ENCODE assay signal across 8 cellular contexts in genomic region chr4:6269651-6270511, GRCh38. TPM values are rescaled to one million over a fixed set of nuclear protein-coding genes. Genes with fewer than 3 reads are reported as not detected.
DNase-seq lines count a peak whose midpoint lies in the region; ATAC-seq and TF ChIP-seq lines count a peak whose summit lies in the region.

Gene WFS1 (plus strand): TSS chr4:6269850. CDS start chr4:6277456, 7,606 bp downstream.

- H3K9me2 ChIP-seq in GM23338 (ENCODE audit: insufficient read depth), result no peaks in the 10 kb centered on the region

- DNase-seq in Daoy (ENCODE audit: low read depth) (peak; percentile 99), GM23338 (ENCODE audit: low spot score) (peak; percentile 98), LNCaP clone FGC (ENCODE audit: low read depth) (peak; percentile 94), SHP77 treated with DMSO at 0.1 percent for 48 hours (lab: John Stamatoyannopoulos, UW) (peak; percentile 72), fibroblast of villous mesenchyme (ENCODE audit: low read depth) (peak; percentile 98)
- DNase-seq in activated gamma-delta T cell treated with anti-CD3 and anti-CD28 coated beads, Interleukin-2, amount 50 U/mL, for 16 hours (ENCODE audit: low read depth), result peak; percentile 97
- peak; percentile 98 for DNase-seq in stimulated activated naive CD8-positive, alpha-beta T cell treated with anti-CD3 and anti-CD28 coated beads, Interleukin-15, Interleukin-2, amounts not matched to agents 100 U/mL and 50 U/mL, for 24 hours

- H3K27me3 Mint-ChIP-seq in GM23338 (ENCODE audit: insufficient read depth, low read depth, poor library complexity) (peaks cover 10% of the 10 kb centered on the region), nephron (ENCODE audit: low read depth) (peaks cover 14% of the 10 kb centered on the region)

- peaks cover 18% of the 10 kb centered on the region for H3K4me1 ChIP-seq in GM23338 (ENCODE audit: insufficient read depth)

- peak; percentile 97 for ATAC-seq in GM23338
- peak; percentile 100 for ATAC-seq in stimulated activated naive CD8-positive, alpha-beta T cell treated with anti-CD3 and anti-CD28 coated beads, Interleukin-15, Interleukin-2, amounts not matched to agents 100 U/mL and 50 U/mL, for 24 hours

- H3F3A ChIP-seq in GM23338 (replicated peaks; ENCODE audit: low read depth), result no peaks in the 10 kb centered on the region

- no peak within 1 kb of the TSS for H3K27ac ChIP-seq in GM23338 (ENCODE audit: low read depth)

- peaks cover 44% of the 10 kb centered on the region for H3K4me1 Mint-ChIP-seq in GM23338
- peaks cover 33% of the 10 kb centered on the region for H3K4me1 Mint-ChIP-seq in nephron

- H2AFZ ChIP-seq in GM23338, result peak within 1 kb of the TSS; percentile 99

- H3K27ac Mint-ChIP-seq in GM23338 (no peak within 1 kb of the TSS), nephron (peak within 1 kb of the TSS; percentile 36 to 84 (median 73))

- no peaks in the 10 kb centered on the region for H3K36me3 Mint-ChIP-seq in GM23338 (ENCODE audit: low read depth)
- no peaks in the 10 kb centered on the region for H3K36me3 Mint-ChIP-seq in nephron (ENCODE audit: low read depth)

- peaks cover 28% of the 10 kb centered on the region for H3K79me2 ChIP-seq in GM23338 (replicated peaks; ENCODE audit: insufficient read depth)

- TF ChIP-seq CTCF in GM23338 (conservative IDR thresholded peaks at IDR 0.05; ENCODE audit: low read depth in 2 of 2), result no peak
- no peak for TF ChIP-seq CTCF in LNCaP clone FGC (IDR thresholded peaks at IDR 0.05; ENCODE audit: control insufficient read depth, extremely low read depth, insufficient read depth)
- no peak for TF ChIP-seq CTCF in fibroblast of villous mesenchyme (IDR thresholded peaks at IDR 0.05; ENCODE audit: insufficient read depth, low read depth, low read length)
- TF ChIP-seq CTCF in nephron (IDR thresholded peaks at IDR 0.05; ENCODE audit: unreplicated experiment in 3 of 3), result no peak

- H4K20me1 ChIP-seq in GM23338 (replicated peaks; ENCODE audit: insufficient read depth), result peaks cover 3% of the 10 kb centered on the region; the same call in 1 of the 2 replicates

- H3K4me2 ChIP-seq in GM23338, result peak within 1 kb of the TSS; percentile 97

- H3K4me3 Mint-ChIP-seq in GM23338 (peak within 1 kb of the TSS; percentile 84), nephron (peak within 1 kb of the TSS; percentile 90 to 98 (median 96))

- H3K36me3 ChIP-seq in GM23338 (ENCODE audit: insufficient read depth), result no peaks in the 10 kb centered on the region

- H3K9me3 Mint-ChIP-seq in GM23338, result peaks cover 2% of the 10 kb centered on the region; the same call in 1 of the 3 replicates
- no peaks in the 10 kb centered on the region for H3K9me3 Mint-ChIP-seq in nephron

- peak within 1 kb of the TSS; percentile 88 for H3K4me3 ChIP-seq in GM23338
- peak within 1 kb of the TSS; percentile 89 for H3K4me3 ChIP-seq in LNCaP clone FGC (ENCODE audit: low read depth, low read length)
- peak within 1 kb of the TSS; percentile 88 for H3K4me3 ChIP-seq in fibroblast of villous mesenchyme (ENCODE audit: low read depth, low read length)

- no peaks in the 10 kb centered on the region for H3K27me3 ChIP-seq in GM23338 (ENCODE audit: insufficient read depth)

TF ChIP-seq in GM23338, 12 proteins besides CTCF, POLR2A, EP300 and RAD21 (continues in another document):
- no peak for TF ChIP-seq ZNF114 (CRISPR knock-in tag; IDR thresholded peaks at IDR 0.05)
- 0 out of 2 replicates have a peak, but pooled peaks have one; percentile 29 for TF ChIP-seq CREB1 (CRISPR knock-in tag; IDR thresholded peaks at IDR 0.05; ENCODE audit: low read depth)
- no peak for TF ChIP-seq ZNF331 (CRISPR knock-in tag; IDR thresholded peaks at IDR 0.05; ENCODE audit: low read depth)
- TF ChIP-seq STAT1 (IDR thresholded peaks at IDR 0.05; ENCODE audit: unreplicated experiment), result no peak
- no peak for TF ChIP-seq JUNB (IDR thresholded peaks at IDR 0.05; ENCODE audit: unreplicated experiment)
- TF ChIP-seq ETS1 (IDR thresholded peaks at IDR 0.05), result no peak
- peak; percentile 88 for TF ChIP-seq POLR2AphosphoS5 (IDR thresholded peaks at IDR 0.05; ENCODE audit: low read depth)
- TF ChIP-seq EZH2 (IDR thresholded peaks at IDR 0.05; ENCODE audit: low read depth, unreplicated experiment), result no peak
- TF ChIP-seq REST (IDR thresholded peaks at IDR 0.05; ENCODE audit: unreplicated experiment), result no peak
- no peak for TF ChIP-seq EZH2phosphoT487 (IDR thresholded peaks at IDR 0.05; ENCODE audit: unreplicated experiment)
- no peak for TF ChIP-seq NANOG (IDR thresholded peaks at IDR 0.05; ENCODE audit: borderline replicate concordance)

RNA-seq across cellular contexts. Expression of gene WFS1, which starts in this region (rescaled TPM):
- 17.6 and 19.3 TPM in 2 replicates for total RNA-seq in Daoy (2014; rRNA removed; shearing (Covaris generic))
- 42.3 and 45.4 TPM in 2 replicates for total RNA-seq in GM23338 (2014; rRNA removed; shearing (Covaris generic))
- polyA plus RNA-seq in GM23338 (2016; fragmentation: Nextera tagmentation; extraction: Ambion mirVana), result 24.2 and 24.7 TPM in 2 replicates
- total RNA-seq in fibroblast of villous mesenchyme, result 39.3 and 42.3 TPM in 2 replicates
